11 cellular contexts compared by ENCODE assay signal in the genomic region with DNA sequence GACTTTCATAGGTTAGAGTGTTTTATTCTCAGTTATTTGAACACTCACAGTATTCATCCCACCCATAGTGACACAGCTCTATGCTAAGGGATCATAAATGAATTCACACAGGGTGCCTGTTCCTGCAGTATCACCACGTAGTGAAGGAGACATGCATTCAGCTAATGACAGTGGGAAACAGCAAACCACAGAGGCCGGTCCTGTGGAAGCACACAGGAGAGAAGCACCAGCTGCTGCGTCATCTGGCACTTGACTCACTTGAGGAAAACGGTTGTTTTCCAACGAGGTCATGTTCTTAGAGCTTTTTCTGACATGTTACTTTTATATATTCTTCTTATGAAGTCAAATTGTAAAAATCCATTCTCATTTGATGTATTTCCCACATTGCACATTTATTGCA.
DNase-seq lines count a peak whose midpoint lies in the region; ATAC-seq, FAIRE-seq and TF ChIP-seq lines count a peak whose summit lies in the region.
"Had no signal": no experiment of that assay in that cellular context is flagged by ENCODE, and none has a peak within 500 bp of the region (broad histone marks: within the 10 kb centered on the region; RNA-seq: fewer than 3 reads in every experiment).

No MANE protein-coding gene starts in this region.

- no peaks in the 10 kb centered on the region for H3K27me3 Mint-ChIP-seq in activated CD4-positive, alpha-beta T cell treated with anti-CD3 and anti-CD28 coated beads for 36 hours
- H3K27me3 Mint-ChIP-seq: naive thymus-derived CD4-positive, alpha-beta T cell had no signal

- CTCF ChIA-PET in activated CD4-positive, alpha-beta T cell treated with anti-CD3 and anti-CD28 coated beads for 36 hours (lab: Charles Lee), result interaction anchor here (0.8 kb wide), 2 partner anchors 43 to 60 kb away, joined by 3 read pairs; no protein-coding TSS in a partner anchor

- no peaks in the 10 kb centered on the region for H3K4me1 ChIP-seq in pancreas

- no peaks in the 10 kb centered on the region for H3K4me1 Mint-ChIP-seq in activated CD4-positive, alpha-beta T cell treated with anti-CD3 and anti-CD28 coated beads for 36 hours

- intact Hi-C loops in pancreas (cut with DNase I), result no loop called here
- intact Hi-C loops in activated CD4-positive, alpha-beta T cell treated with anti-CD3 and anti-CD28 coated beads for 36 hours (cut with DNase I, micrococcal nuclease), result no loop called here

- no peak overlapping the region for H3K27ac Mint-ChIP-seq in activated CD4-positive, alpha-beta T cell treated with anti-CD3 and anti-CD28 coated beads for 36 hours

- no peaks in the 10 kb centered on the region for H3K27me3 ChIP-seq in pancreas

- H3K27ac ChIP-seq in pancreas, result no peak overlapping the region

- no peaks in the 10 kb centered on the region for H3K9me3 Mint-ChIP-seq in activated CD4-positive, alpha-beta T cell treated with anti-CD3 and anti-CD28 coated beads for 36 hours (ENCODE audit: low read depth)
- H3K9me3 Mint-ChIP-seq: naive thymus-derived CD4-positive, alpha-beta T cell had no signal

- no peaks in the 10 kb centered on the region for H3K9me3 ChIP-seq in pancreas

- peaks cover 37% of the 10 kb centered on the region for H3K36me3 Mint-ChIP-seq in activated CD4-positive, alpha-beta T cell treated with anti-CD3 and anti-CD28 coated beads for 36 hours (ENCODE audit: low read depth)

- WGBS in pancreas, 2 donors, result 52 to 58% methylated on average over 5 of the region's 5 CpGs

- H3K36me3 ChIP-seq in pancreas, result peaks cover 0 to 3% (median 0%) of the 10 kb centered on the region in 3 donors

- ATAC-seq in pancreas (peak in 3 of 4 donors; percentile 34 to 66 (median 66)), GM19395 (IDR thresholded peaks at IDR 0.05; ENCODE audit: unreplicated experiment) (no peak)
- no peak for ATAC-seq in activated CD4-positive, alpha-beta T cell treated with anti-CD3 and anti-CD28 coated beads for 36 hours
- ATAC-seq: naive thymus-derived CD4-positive, alpha-beta T cell had no signal

- H3K4me3 ChIP-seq in cardiac fibroblast (replicated peaks in 1 of 2; ENCODE audit: low read depth in 2 of 2, low read length in 2 of 2) (no peak overlapping the region), pancreas (no peak overlapping the region)

- in situ Hi-C loops in G401 (cut with HindIII; ENCODE audit: low sequenced_read_pairs), result no loop called here

- no peak for FAIRE-seq in pancreas (lab: Jason Lieb, UNC)

- H3K4me3 Mint-ChIP-seq in activated CD4-positive, alpha-beta T cell treated with anti-CD3 and anti-CD28 coated beads for 36 hours, result no peak overlapping the region
- H3K4me3 Mint-ChIP-seq: naive thymus-derived CD4-positive, alpha-beta T cell had no signal

- no peak for TF ChIP-seq CTCF in cardiac fibroblast (IDR thresholded peaks at IDR 0.05; ENCODE audit: low read depth, low read length)
- no peak for TF ChIP-seq CTCF in pancreas (IDR thresholded peaks at IDR 0.05)

- POLR2A ChIA-PET in activated CD4-positive, alpha-beta T cell treated with anti-CD3 and anti-CD28 coated beads for 36 hours (lab: Charles Lee), result no interaction called here

- DNase-seq in G401 (ENCODE audit: low spot score), result peak; percentile 58
- peak; percentile 58 for DNase-seq in NCI-H2107 (lab: John Stamatoyannopoulos, UW)
- DNase-seq in cardiac fibroblast (ENCODE audit: low read depth in 2 of 2), result peak; percentile 61 to 81
- no peak for DNase-seq in pancreas
- no peak for DNase-seq in NCI-H345 treated with DMSO at 0.1 percent for 48 hours (lab: John Stamatoyannopoulos, UW; ENCODE audit: unreplicated experiment)
- DNase-seq in activated CD4-positive, alpha-beta T cell treated with anti-CD3 and anti-CD28 coated beads for 36 hours, result no peak
- DNase-seq: activated CD8-positive, alpha-beta memory T cell treated with anti-CD3 and anti-CD28 coated beads, Interleukin-2, amount 50 U/mL, for 48 hours; amygdala; Karpas-422; naive thymus-derived CD4-positive, alpha-beta T cell had no signal

Comparison
In these comparisons a context has a peak if more than half of its experiments do, and no peak if none do; other contexts are left out.
1. DNase-seq: peak in G401 (single experiment), NCI-H2107 (single experiment) and cardiac fibroblast (2 of 2); none in pancreas (0 of 6), NCI-H345 treated with DMSO at 0.1 percent for 48 hours (single experiment) and activated CD4-positive, alpha-beta T cell treated with anti-CD3 and anti-CD28 coated beads for 36 hours (single experiment).
2. ATAC-seq: peak in pancreas (3 of 4); none in GM19395 (single experiment) and activated CD4-positive, alpha-beta T cell treated with anti-CD3 and anti-CD28 coated beads for 36 hours (single experiment).